Comparison of ENCODE assay signal across 11 cellular contexts in the genomic region with DNA sequence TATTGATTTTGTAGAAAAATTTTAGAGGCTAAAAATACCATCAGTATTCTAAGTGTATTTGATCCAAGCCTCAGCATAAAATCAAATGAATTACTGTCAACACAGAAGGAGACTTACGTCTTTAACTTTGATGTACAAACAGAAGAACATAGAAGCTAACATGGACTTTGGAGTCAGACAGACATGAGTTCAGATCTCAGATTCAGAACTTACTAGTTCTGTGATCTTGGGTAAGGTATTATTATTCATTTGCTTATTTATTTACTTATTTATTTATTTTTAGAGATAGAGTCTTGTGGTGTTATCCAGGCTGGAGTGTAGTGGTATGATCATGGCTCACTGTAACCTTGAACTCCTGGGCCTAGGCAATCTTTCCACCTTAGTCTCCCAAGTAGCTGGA. TPM values are rescaled to one million over a fixed set of nuclear protein-coding genes. Genes with fewer than 3 reads are reported as not detected.
DNase-seq lines count a peak whose midpoint lies in the region; ATAC-seq and TF ChIP-seq lines count a peak whose summit lies in the region.
"Had no signal": no experiment of that assay in that cellular context is flagged by ENCODE, and none has a peak within 500 bp of the region (broad histone marks: within the 10 kb centered on the region; RNA-seq: fewer than 3 reads in every experiment).

No MANE protein-coding gene starts in this region.

- peak overlapping the region; percentile 72 for H3K18ac ChIP-seq in IMR-90 (ENCODE audit: low read depth, low read length)

- TF ChIP-seq RAD21 in IMR-90 (IDR thresholded peaks at IDR 0.05; ENCODE audit: low read length) = no peak

- H3K36me3 Mint-ChIP-seq in activated naive CD8-positive, alpha-beta T cell treated with anti-CD3 and anti-CD28 coated beads, Interleukin-2, amount 10 ng/mL, durations not matched to agents 7 days and 5 days = peaks cover 15% of the 10 kb centered on the region
- H3K36me3 Mint-ChIP-seq in naive thymus-derived CD4-positive, alpha-beta T cell = peaks cover 0 to 18% (median 0%) of the 10 kb centered on the region in 5 donors

- H3K9me3 Mint-ChIP-seq in activated naive CD8-positive, alpha-beta T cell treated with anti-CD3 and anti-CD28 coated beads, Interleukin-2, amount 10 ng/mL, durations not matched to agents 7 days and 5 days = no peaks in the 10 kb centered on the region
- no peaks in the 10 kb centered on the region for H3K9me3 Mint-ChIP-seq in naive thymus-derived CD4-positive, alpha-beta T cell

- H3K27me3 ChIP-seq in BLaER1 treated with 17β-estradiol and CSF1 and Interleukin-3, amounts not matched to agents 10 nM and 100 nM = no peaks in the 10 kb centered on the region
- H3K27me3 ChIP-seq in IMR-90 (ENCODE audit: control insufficient read depth, insufficient read depth, low read length) = peaks cover 3% of the 10 kb centered on the region; the same call in 1 of the 2 replicates
- H3K27me3 ChIP-seq in naive thymus-derived CD4-positive, alpha-beta T cell (ENCODE audit: control insufficient read depth in 2 of 2, insufficient read depth in 2 of 2, low read length in 2 of 2) = no peaks in the 10 kb centered on the region

- no peaks in the 10 kb centered on the region for H4K20me1 ChIP-seq in BLaER1 treated with 17β-estradiol and CSF1 and Interleukin-3, amounts not matched to agents 10 nM and 100 nM
- H4K20me1 ChIP-seq in IMR-90 (ENCODE audit: insufficient read depth, low read length) = no peaks in the 10 kb centered on the region

- no peak for TF ChIP-seq POLR2A in IMR-90 (IDR thresholded peaks at IDR 0.05; ENCODE audit: low read depth, low read length)

- peak overlapping the region; percentile 11; the same call in 1 of the 2 replicates for H4K91ac ChIP-seq in IMR-90 (ENCODE audit: insufficient read depth, low read depth, low read length)

- H3K23ac ChIP-seq in IMR-90 (ENCODE audit: low read depth, low read length) = no peak overlapping the region

- peak overlapping the region; percentile 75; the same call in 1 of the 2 replicates for H2BK120ac ChIP-seq in IMR-90 (ENCODE audit: low read depth, low read length)

- H3K4me1 ChIP-seq in BLaER1 treated with 17β-estradiol and CSF1 and Interleukin-3, amounts not matched to agents 10 nM and 100 nM = peaks cover 71 to 89% (median 79%) of the 10 kb centered on the region in 10 experiments
- H3K4me1 ChIP-seq in IMR-90 (ENCODE audit: control insufficient read depth, insufficient read depth, low read length) = no peaks in the 10 kb centered on the region
- peaks cover 24 to 25% of the 10 kb centered on the region in 2 donors for H3K4me1 ChIP-seq in naive thymus-derived CD4-positive, alpha-beta T cell (ENCODE audit: control insufficient read depth in 2 of 2, insufficient read depth in 2 of 2, low read length in 2 of 2)

- peak overlapping the region; percentile 94 for H3K4me3 Mint-ChIP-seq in activated naive CD8-positive, alpha-beta T cell treated with anti-CD3 and anti-CD28 coated beads, Interleukin-2, amount 10 ng/mL, durations not matched to agents 7 days and 5 days
- H3K4me3 Mint-ChIP-seq in naive thymus-derived CD4-positive, alpha-beta T cell = peak overlapping the region; percentile 75 to 99 (median 87)

- peak overlapping the region; percentile 56 to 76; a peak in 3 of 4 replicates for H4K8ac ChIP-seq in IMR-90 (ENCODE audit: low read depth in 2 of 2, low read length in 2 of 2)

- no peaks in the 10 kb centered on the region for H3K79me1 ChIP-seq in IMR-90 (ENCODE audit: low read depth in 1 of 2, low read length in 2 of 2)

- peak overlapping the region; percentile 71 to 87 (median 81); a peak in 21 of 22 replicates for H3K9ac ChIP-seq in BLaER1 treated with 17β-estradiol and CSF1 and Interleukin-3, amounts not matched to agents 10 nM and 100 nM
- H3K9ac ChIP-seq in IMR-90 (ENCODE audit: low read depth, low read length) = 0 out of 2 replicates have a peak overlapping the region, but pooled peaks have one; percentile 25

- H3K14ac ChIP-seq in IMR-90 (replicated peaks; ENCODE audit: low read depth, low read length) = 0 out of 2 replicates have a peak overlapping the region, but pooled peaks have one; percentile 4

- no peak for TF ChIP-seq CTCF in IMR-90 (conservative IDR thresholded peaks at IDR 0.05; ENCODE audit: low read depth, low read length)

- WGBS in IMR-90 (ENCODE audit: extremely low coverage in 2 of 2, insufficient read length in 1 of 2), 2 experiments = no CpG with 5 or more reads among the region's 1 CpG

- H2BK20ac ChIP-seq in IMR-90 (ENCODE audit: low read depth, low read length) = peak overlapping the region; percentile 73; the same call in 1 of the 2 replicates

- H2AFZ ChIP-seq in IMR-90 (replicated peaks; ENCODE audit: low read length, poor library complexity) = no peak overlapping the region

- peak overlapping the region; percentile 99 for H3K27ac Mint-ChIP-seq in activated naive CD8-positive, alpha-beta T cell treated with anti-CD3 and anti-CD28 coated beads, Interleukin-2, amount 10 ng/mL, durations not matched to agents 7 days and 5 days
- H3K27ac Mint-ChIP-seq in naive thymus-derived CD4-positive, alpha-beta T cell = peak overlapping the region; percentile 88 to 99 (median 95)

- dilution Hi-C loops in IMR-90 (cut with HindIII; ENCODE audit: low sequenced_read_pairs, unreplicated experiment) = loop anchor here (25.0 kb wide), 2 partner anchors 229 to 354 kb away; a partner anchor contains a TSS

- H3K27me3 Mint-ChIP-seq in activated naive CD8-positive, alpha-beta T cell treated with anti-CD3 and anti-CD28 coated beads, Interleukin-2, amount 10 ng/mL, durations not matched to agents 7 days and 5 days = no peaks in the 10 kb centered on the region
- no peaks in the 10 kb centered on the region for H3K27me3 Mint-ChIP-seq in naive thymus-derived CD4-positive, alpha-beta T cell

- BruUV-seq in IMR-90 (replicated peaks; lab: Mats Ljungman, UMichigan) = no TSS peak

- H3K9me3 ChIP-seq in BLaER1 treated with 17β-estradiol and CSF1 and Interleukin-3, amounts not matched to agents 10 nM and 100 nM (replicated peaks in 1 of 11) = no peaks in the 10 kb centered on the region
- H3K9me3 ChIP-seq in IMR-90 (ENCODE audit: control insufficient read depth, insufficient read depth, low read length) = no peaks in the 10 kb centered on the region
- H3K9me3 ChIP-seq in naive thymus-derived CD4-positive, alpha-beta T cell (ENCODE audit: control insufficient read depth in 2 of 3, low read length in 3 of 3) = no peaks in the 10 kb centered on the region

- 0 out of 2 replicates have a peak overlapping the region, but pooled peaks have one; percentile 14 for H3K4ac ChIP-seq in IMR-90 (ENCODE audit: low read depth, low read length)

- no peak for DNase-seq in IMR-90
- DNase-seq in activated naive CD8-positive, alpha-beta T cell treated with anti-CD3 and anti-CD28 coated beads, Interleukin-2, amount 10 ng/mL, durations not matched to agents 7 days and 5 days = no peak
- no peak for DNase-seq in naive thymus-derived CD4-positive, alpha-beta T cell
- DNase-seq in NCI-H1417 treated with DMSO at 0.1 percent for 48 hours (lab: John Stamatoyannopoulos, UW) = no peak
- DNase-seq: DMS79 had no signal

- no peak overlapping the region for H2BK15ac ChIP-seq in IMR-90 (ENCODE audit: low read depth, low read length)

- no peak overlapping the region for H2AK5ac ChIP-seq in IMR-90 (ENCODE audit: low read depth, low read length)

- no peaks in the 10 kb centered on the region for H3K9me1 ChIP-seq in IMR-90 (ENCODE audit: insufficient read depth, low read length)

- H3K36me3 ChIP-seq in BLaER1 treated with 17β-estradiol and CSF1 and Interleukin-3, amounts not matched to agents 10 nM and 100 nM = no peaks in the 10 kb centered on the region
- no peaks in the 10 kb centered on the region for H3K36me3 ChIP-seq in IMR-90 (ENCODE audit: control insufficient read depth, insufficient read depth, low read length)
- no peaks in the 10 kb centered on the region for H3K36me3 ChIP-seq in naive thymus-derived CD4-positive, alpha-beta T cell (ENCODE audit: control insufficient read depth in 2 of 3, insufficient read depth in 3 of 3, low read length in 3 of 3)

- peak overlapping the region; percentile 71 for H2BK5ac ChIP-seq in IMR-90 (ENCODE audit: low read depth, low read length, poor library complexity, severe bottlenecking)

- ATAC-seq in IMR-90 (ENCODE audit: low read depth) = no peak
- no peak for ATAC-seq in activated naive CD8-positive, alpha-beta T cell treated with anti-CD3 and anti-CD28 coated beads, Interleukin-2, amount 10 ng/mL, durations not matched to agents 7 days and 5 days (ENCODE audit: low read depth)
- no peak for ATAC-seq in naive thymus-derived CD4-positive, alpha-beta T cell
- no peak for ATAC-seq in GM21390 (IDR thresholded peaks at IDR 0.05; ENCODE audit: unreplicated experiment)
- no peak for ATAC-seq in GM21717 (IDR thresholded peaks at IDR 0.05; ENCODE audit: unreplicated experiment)
- no peak for ATAC-seq in GM19467 (IDR thresholded peaks at IDR 0.05; ENCODE audit: unreplicated experiment)

- in situ Hi-C loops in IMR-90 (cut with MboI; ENCODE audit: low sequenced_read_pairs) = loop anchor here (25.0 kb wide), 1 partner anchor 1129 kb away; no protein-coding TSS in a partner anchor

- H3K4me1 Mint-ChIP-seq in activated naive CD8-positive, alpha-beta T cell treated with anti-CD3 and anti-CD28 coated beads, Interleukin-2, amount 10 ng/mL, durations not matched to agents 7 days and 5 days = peaks cover 51% of the 10 kb centered on the region
- peaks cover 32 to 59% (median 52%) of the 10 kb centered on the region in 7 donors for H3K4me1 Mint-ChIP-seq in naive thymus-derived CD4-positive, alpha-beta T cell

- H3K27ac ChIP-seq in BLaER1 treated with 17β-estradiol and CSF1 and Interleukin-3, amounts not matched to agents 10 nM and 100 nM = peak overlapping the region; percentile 67 to 95 (median 92); a peak in 21 of 22 replicates
- peak overlapping the region; percentile 2; the same call in 1 of the 2 replicates for H3K27ac ChIP-seq in IMR-90 (ENCODE audit: insufficient read depth, low read length)
- H3K27ac ChIP-seq in naive thymus-derived CD4-positive, alpha-beta T cell (ENCODE audit: low read depth, low read length) = peak overlapping the region; percentile 74

- peak overlapping the region; percentile 90 for H4K5ac ChIP-seq in IMR-90 (ENCODE audit: low read depth, low read length)

- H2AK9ac ChIP-seq in IMR-90 (replicated peaks; ENCODE audit: low read depth, low read length, poor library complexity) = no peak overlapping the region

- POLR2A ChIA-PET in IMR-90 (lab: Charles Lee; ENCODE audit: unreplicated experiment) = no interaction called here
- POLR2A ChIA-PET in activated naive CD8-positive, alpha-beta T cell treated with anti-CD3 and anti-CD28 coated beads, Interleukin-2, amount 10 ng/mL, durations not matched to agents 7 days and 5 days (lab: Charles Lee) = interaction anchor here (1.3 to 2.6 kb wide), 3 partner anchors 37 to 400 kb away, joined by 3 to 10 read pairs (median 6); a partner anchor contains a TSS
- POLR2A ChIA-PET in naive thymus-derived CD4-positive, alpha-beta T cell (lab: Charles Lee) = interaction anchor here (0.7 to 16.0 kb wide), 8 partner anchors 10 to 301 kb away, joined by 3 to 253 read pairs (median 52); a partner anchor contains a TSS

- H3K56ac ChIP-seq in IMR-90 (ENCODE audit: extremely low read depth, insufficient read depth, low read length) = no peak overlapping the region; the same call in 1 of the 2 replicates

- intact Hi-C loops in IMR-90 (cut with micrococcal nuclease) = loop anchor here (2.0 to 10.0 kb wide), 2 partner anchors 547 to 1121 kb away; no protein-coding TSS in a partner anchor
- intact Hi-C loops in naive thymus-derived CD4-positive, alpha-beta T cell (cut with micrococcal nuclease) = loop anchor here (2.0 to 10.0 kb wide), 4 partner anchors 37 to 205 kb away; a partner anchor contains a TSS

- CTCF ChIA-PET in IMR-90 (lab: Yijun Ruan, JAX) = interaction anchor here (1.8 kb wide), 1 partner anchor 206 kb away, joined by 4 read pairs; no protein-coding TSS in a partner anchor
- CTCF ChIA-PET in naive thymus-derived CD4-positive, alpha-beta T cell (lab: Charles Lee) = interaction anchor here (1.2 to 2.2 kb wide), 2 partner anchors 10 to 229 kb away, joined by 3 to 10 read pairs; no protein-coding TSS in a partner anchor

- peak overlapping the region; percentile 46 to 67 (median 53); a peak in 15 of 20 replicates for H3K4me3 ChIP-seq in BLaER1 treated with 17β-estradiol and CSF1 and Interleukin-3, amounts not matched to agents 10 nM and 100 nM
- H3K4me3 ChIP-seq in IMR-90 (ENCODE audit: insufficient read depth, low read depth, low read length) = no peak overlapping the region
- peak overlapping the region; percentile 64 for H3K4me3 ChIP-seq in naive thymus-derived CD4-positive, alpha-beta T cell (ENCODE audit: low read length)

- peak overlapping the region; percentile 77 to 91 (median 84) for H3K4me2 ChIP-seq in BLaER1 treated with 17β-estradiol and CSF1 and Interleukin-3, amounts not matched to agents 10 nM and 100 nM
- peak overlapping the region; percentile 79; the same call in 1 of the 2 replicates for H3K4me2 ChIP-seq in IMR-90 (ENCODE audit: low read depth, low read length)

RNA-seq across cellular contexts. Expression of a gene that starts 4.0 kb away (rescaled TPM):
- total RNA-seq in IMR-90 (2012; rRNA removed) = under 0.01 and 0.18 TPM in 2 replicates
- 0.04 TPM in 1 of 2 replicates, not detected in the other for polyA plus RNA-seq in IMR-90 (2012; rRNA removed)
- polyA plus RNA-seq in IMR-90 (2012; cell fraction: cytosol; rRNA removed) = not detected in 2 replicates
- 0.06 TPM in 1 of 2 replicates, not detected in the other for polyA plus RNA-seq in IMR-90 (2012; cell fraction: nucleus; rRNA removed; ENCODE audit: low replicate concordance)
- total RNA-seq in activated naive CD8-positive, alpha-beta T cell treated with anti-CD3 and anti-CD28 coated beads, Interleukin-2, amount 10 ng/mL, durations not matched to agents 7 days and 5 days = 100 to 1,000 TPM; 133 to 139 TPM
- 100 to 1,000 TPM in 1 of 5 experiments, 10 to 100 TPM in 4; 41.7 to 111 (median 52.9) TPM for total RNA-seq in naive thymus-derived CD4-positive, alpha-beta T cell
- 10 to 100 TPM; 12.0 to 13.6 TPM for polyA plus RNA-seq in naive thymus-derived CD4-positive, alpha-beta T cell
- total RNA-seq: kidney epithelial cell had no signal

RNA-seq across cellular contexts. Expression of a gene that starts 19.2 kb away (rescaled TPM):
- not detected in 2 replicates for total RNA-seq in IMR-90 (2012; rRNA removed)
- polyA plus RNA-seq in IMR-90 (2012; rRNA removed) = not detected in 2 replicates
- not detected in 2 replicates for polyA plus RNA-seq in IMR-90 (2012; cell fraction: cytosol; rRNA removed)
- not detected in 2 replicates for polyA plus RNA-seq in IMR-90 (2012; cell fraction: nucleus; rRNA removed; ENCODE audit: low replicate concordance)
- total RNA-seq in activated naive CD8-positive, alpha-beta T cell treated with anti-CD3 and anti-CD28 coated beads, Interleukin-2, amount 10 ng/mL, durations not matched to agents 7 days and 5 days = not detected
- not detected for total RNA-seq in naive thymus-derived CD4-positive, alpha-beta T cell
- under 1 TPM in 1 of 2 donors, not detected in 1; 0.06 TPM for polyA plus RNA-seq in naive thymus-derived CD4-positive, alpha-beta T cell
- total RNA-seq: kidney epithelial cell, ureter had no signal

RNA-seq across cellular contexts. Expression of a gene that starts 36.9 kb away (rescaled TPM):
- total RNA-seq in IMR-90 (2012; rRNA removed) = 6.7 and 7.9 TPM in 2 replicates
- 4.5 and 4.6 TPM in 2 replicates for polyA plus RNA-seq in IMR-90 (2012; rRNA removed)
- 1.8 and 3.7 TPM in 2 replicates for polyA plus RNA-seq in IMR-90 (2012; cell fraction: cytosol; rRNA removed)
- 0.75 and 1.7 TPM in 2 replicates for polyA plus RNA-seq in IMR-90 (2012; cell fraction: nucleus; rRNA removed; ENCODE audit: low replicate concordance)
- 1 to 10 TPM; 4.4 to 4.6 TPM for total RNA-seq in activated naive CD8-positive, alpha-beta T cell treated with anti-CD3 and anti-CD28 coated beads, Interleukin-2, amount 10 ng/mL, durations not matched to agents 7 days and 5 days
- 1 to 10 TPM; 2.9 to 8.0 (median 5.3) TPM for total RNA-seq in naive thymus-derived CD4-positive, alpha-beta T cell
- 1 to 10 TPM; 2.2 to 5.0 TPM for polyA plus RNA-seq in naive thymus-derived CD4-positive, alpha-beta T cell

RNA-seq across cellular contexts. Expression of a gene that starts 45.7 kb away (rescaled TPM):
- 95.3 and 125 TPM in 2 replicates for total RNA-seq in IMR-90 (2012; rRNA removed)
- 96.5 and 102 TPM in 2 replicates for polyA plus RNA-seq in IMR-90 (2012; rRNA removed)
- 40.5 and 46.9 TPM in 2 replicates for polyA plus RNA-seq in IMR-90 (2012; cell fraction: cytosol; rRNA removed)
- polyA plus RNA-seq in IMR-90 (2012; cell fraction: nucleus; rRNA removed; ENCODE audit: low replicate concordance) = 19.8 and 78.9 TPM in 2 replicates
- total RNA-seq in activated naive CD8-positive, alpha-beta T cell treated with anti-CD3 and anti-CD28 coated beads, Interleukin-2, amount 10 ng/mL, durations not matched to agents 7 days and 5 days = 100 to 1,000 TPM; 154 to 163 TPM
- total RNA-seq in naive thymus-derived CD4-positive, alpha-beta T cell = 100 to 1,000 TPM in 4 of 5 experiments, 10 to 100 TPM in 1; 84.7 to 197 (median 136) TPM
- 10 to 100 TPM; 49.0 to 66.0 TPM for polyA plus RNA-seq in naive thymus-derived CD4-positive, alpha-beta T cell

Comparison
In these comparisons a context has a peak if more than half of its experiments do, and no peak if none do; other contexts are left out.
1. H3K27ac ChIP-seq: peak in every context shown above with its lines; median percentile 92 in BLaER1 treated with 17β-estradiol and CSF1 and Interleukin-3, amounts not matched to agents 10 nM and 100 nM; 74 in naive thymus-derived CD4-positive, alpha-beta T cell; 2 in IMR-90.
2. RNA of a gene that starts 4.0 kb away (total RNA-seq): 133 to 139 TPM in activated naive CD8-positive, alpha-beta T cell treated with anti-CD3 and anti-CD28 coated beads, Interleukin-2, amount 10 ng/mL, durations not matched to agents 7 days and 5 days and 41.7 to 111 TPM in naive thymus-derived CD4-positive, alpha-beta T cell; under 0.01 to 0.18 TPM in IMR-90; every median in the first group is over 10 times any median in the second.